9 cellular contexts compared by ENCODE assay signal in genomic region chr6:158631678-158632537, GRCh38. TPM values are rescaled to one million over a fixed set of nuclear protein-coding genes. Genes with fewer than 3 reads are reported as not detected.
DNase-seq lines count a peak whose midpoint lies in the region; ATAC-seq and TF ChIP-seq lines count a peak whose summit lies in the region.
"Had no signal": no experiment of that assay in that cellular context is flagged by ENCODE, and none has a peak within 500 bp of the region (broad histone marks: within the 10 kb centered on the region; RNA-seq: fewer than 3 reads in every experiment).

No MANE protein-coding gene starts in this region.

- no peaks in the 10 kb centered on the region for H3K27me3 Mint-ChIP-seq in activated T-helper 2 cell treated with anti-CD3 and anti-CD28 coated beads, Interferon-gamma antibody, Interleukin-2, Interleukin-4, amounts not matched to agents 10 μg/mL and 5 μg/mL and 100 μg/mL, durations not matched to agents 14 hours and 24 hours and 36 hours (ENCODE audit: low read depth)
- H3K27me3 Mint-ChIP-seq: naive B cell had no signal

- DNase-seq in HK-2 (ENCODE audit: unreplicated experiment): peak; percentile 64
- no peak for DNase-seq in activated T-helper 2 cell treated with anti-CD3 and anti-CD28 coated beads, Interferon-gamma antibody, Interleukin-2, Interleukin-4, amounts not matched to agents 10 μg/mL and 5 μg/mL and 100 μg/mL, durations not matched to agents 14 hours and 24 hours and 36 hours (ENCODE audit: low spot score)
- DNase-seq in left ventricle myocardium inferior: peak; percentile 84
- DNase-seq in gastrocnemius medialis: peak; percentile 76 to 91
- DNase-seq in NCI-H2171 (lab: John Stamatoyannopoulos, UW): no peak
- no peak for DNase-seq in effector CD4-positive, alpha-beta T cell
- DNase-seq: naive B cell had no signal

- H3K27ac ChIP-seq in left ventricle myocardium inferior (replicated peaks) (peak overlapping the region; percentile 90), gastrocnemius medialis (peak overlapping the region; percentile 71 to 86 (median 80))

- no peak for TF ChIP-seq CTCF in left ventricle myocardium inferior (IDR thresholded peaks at IDR 0.05; ENCODE audit: borderline replicate concordance)
- peak in 1 of 5 experiments; percentile 3 for TF ChIP-seq CTCF in gastrocnemius medialis (IDR thresholded peaks at IDR 0.05 in 4 of 5, conservative IDR thresholded peaks at IDR 0.05 in 1 of 5)

- ATAC-seq in gastrocnemius medialis: peak; percentile 82
- no peak for ATAC-seq in GM19397 (IDR thresholded peaks at IDR 0.05; ENCODE audit: unreplicated experiment)
- no peak for ATAC-seq in GM18870 (IDR thresholded peaks at IDR 0.05; ENCODE audit: unreplicated experiment)

- no peaks in the 10 kb centered on the region for H3K9me3 ChIP-seq in left ventricle myocardium inferior (replicated peaks)
- no peaks in the 10 kb centered on the region for H3K9me3 ChIP-seq in gastrocnemius medialis

- no peaks in the 10 kb centered on the region for H3K27me3 ChIP-seq in left ventricle myocardium inferior (ENCODE audit: low read depth)
- no peaks in the 10 kb centered on the region for H3K27me3 ChIP-seq in gastrocnemius medialis

- intact Hi-C loops in activated T-helper 2 cell treated with anti-CD3 and anti-CD28 coated beads, Interferon-gamma antibody, Interleukin-2, Interleukin-4, amounts not matched to agents 10 μg/mL and 5 μg/mL and 100 μg/mL, durations not matched to agents 14 hours and 24 hours and 36 hours (cut with micrococcal nuclease): no loop called here
- intact Hi-C loops in left ventricle myocardium inferior (cut with micrococcal nuclease): no loop called here
- intact Hi-C loops in gastrocnemius medialis (cut with DNase I; ENCODE audit: low total_unique reads): loop anchor here (1.0 to 10.0 kb wide), 3 partner anchors 23 to 493 kb away; no protein-coding TSS in a partner anchor

- in situ Hi-C loops in gastrocnemius medialis (cut with MboI; ENCODE audit: low sequenced_read_pairs in 4 of 4): no loop called here

- H3K36me3 Mint-ChIP-seq in activated T-helper 2 cell treated with anti-CD3 and anti-CD28 coated beads, Interferon-gamma antibody, Interleukin-2, Interleukin-4, amounts not matched to agents 10 μg/mL and 5 μg/mL and 100 μg/mL, durations not matched to agents 14 hours and 24 hours and 36 hours (ENCODE audit: low read depth): peaks cover 76% of the 10 kb centered on the region

- H3K4me1 Mint-ChIP-seq in activated T-helper 2 cell treated with anti-CD3 and anti-CD28 coated beads, Interferon-gamma antibody, Interleukin-2, Interleukin-4, amounts not matched to agents 10 μg/mL and 5 μg/mL and 100 μg/mL, durations not matched to agents 14 hours and 24 hours and 36 hours (ENCODE audit: low read depth): peaks cover 36% of the 10 kb centered on the region

- no peak overlapping the region for H3K4me3 Mint-ChIP-seq in activated T-helper 2 cell treated with anti-CD3 and anti-CD28 coated beads, Interferon-gamma antibody, Interleukin-2, Interleukin-4, amounts not matched to agents 10 μg/mL and 5 μg/mL and 100 μg/mL, durations not matched to agents 14 hours and 24 hours and 36 hours (ENCODE audit: low read depth)
- H3K4me3 Mint-ChIP-seq: naive B cell had no signal

- peak overlapping the region; percentile 38 for H3K4me3 ChIP-seq in left ventricle myocardium inferior
- peak overlapping the region in 1 of 4 donors; percentile 8 for H3K4me3 ChIP-seq in gastrocnemius medialis

- no peaks in the 10 kb centered on the region for H3K9me3 Mint-ChIP-seq in activated T-helper 2 cell treated with anti-CD3 and anti-CD28 coated beads, Interferon-gamma antibody, Interleukin-2, Interleukin-4, amounts not matched to agents 10 μg/mL and 5 μg/mL and 100 μg/mL, durations not matched to agents 14 hours and 24 hours and 36 hours
- H3K9me3 Mint-ChIP-seq: naive B cell had no signal

- peak overlapping the region; percentile 46 for H3K27ac Mint-ChIP-seq in activated T-helper 2 cell treated with anti-CD3 and anti-CD28 coated beads, Interferon-gamma antibody, Interleukin-2, Interleukin-4, amounts not matched to agents 10 μg/mL and 5 μg/mL and 100 μg/mL, durations not matched to agents 14 hours and 24 hours and 36 hours

- H3K36me3 ChIP-seq in left ventricle myocardium inferior: peaks cover 28% of the 10 kb centered on the region
- H3K36me3 ChIP-seq in gastrocnemius medialis: peaks cover 0 to 29% of the 10 kb centered on the region in 2 donors

- TF ChIP-seq POLR2A in gastrocnemius medialis (IDR thresholded peaks at IDR 0.05): peak in 1 of 2 donors; percentile 19

- peaks cover 51% of the 10 kb centered on the region for H3K4me1 ChIP-seq in left ventricle myocardium inferior
- H3K4me1 ChIP-seq in gastrocnemius medialis: peaks cover 21 to 33% of the 10 kb centered on the region in 2 donors

RNA-seq across cellular contexts. Expression of gene DYNLT1, which starts 12.6 kb away (rescaled TPM):
- 94.4 and 108 TPM in 2 replicates for total RNA-seq in activated T-helper 2 cell treated with anti-CD3 and anti-CD28 coated beads, Interferon-gamma antibody, Interleukin-2, Interleukin-4, amounts not matched to agents 10 μg/mL and 5 μg/mL and 100 μg/mL, durations not matched to agents 14 hours and 24 hours and 36 hours
- 126 TPM for total RNA-seq in left ventricle myocardium inferior
- 10 to 100 TPM; 62.8 to 94.7 (median 67.3) TPM for total RNA-seq in gastrocnemius medialis

RNA-seq across cellular contexts. Expression of gene SYTL3, which starts 17.9 kb away (rescaled TPM):
- total RNA-seq in activated T-helper 2 cell treated with anti-CD3 and anti-CD28 coated beads, Interferon-gamma antibody, Interleukin-2, Interleukin-4, amounts not matched to agents 10 μg/mL and 5 μg/mL and 100 μg/mL, durations not matched to agents 14 hours and 24 hours and 36 hours: 232 and 242 TPM in 2 replicates
- total RNA-seq in left ventricle myocardium inferior: 11.2 TPM
- total RNA-seq in gastrocnemius medialis: 10 to 100 TPM in 2 of 4 donors, 1 to 10 TPM in 2; 3.0 to 16.7 (median 6.7) TPM

Comparison
In these comparisons a context has a peak if more than half of its experiments do, and no peak if none do; other contexts are left out.
1. DNase-seq: peak in HK-2 (single experiment), left ventricle myocardium inferior (single experiment) and gastrocnemius medialis (2 of 2); none in activated T-helper 2 cell treated with anti-CD3 and anti-CD28 coated beads, Interferon-gamma antibody, Interleukin-2, Interleukin-4, amounts not matched to agents 10 μg/mL and 5 μg/mL and 100 μg/mL, durations not matched to agents 14 hours and 24 hours and 36 hours (single experiment), NCI-H2171 (single experiment) and effector CD4-positive, alpha-beta T cell (single experiment).
2. ATAC-seq: peak in gastrocnemius medialis (2 of 2); none in GM19397 (single experiment) and GM18870 (single experiment).
3. RNA of gene SYTL3, which starts 17.9 kb away (total RNA-seq): 232 to 242 TPM in activated T-helper 2 cell treated with anti-CD3 and anti-CD28 coated beads, Interferon-gamma antibody, Interleukin-2, Interleukin-4, amounts not matched to agents 10 μg/mL and 5 μg/mL and 100 μg/mL, durations not matched to agents 14 hours and 24 hours and 36 hours; 11.2 TPM in left ventricle myocardium inferior (single experiment) and 3.0 to 16.7 TPM in gastrocnemius medialis; every median in the first group is over 10 times any median in the second.